In the genomic region with DNA sequence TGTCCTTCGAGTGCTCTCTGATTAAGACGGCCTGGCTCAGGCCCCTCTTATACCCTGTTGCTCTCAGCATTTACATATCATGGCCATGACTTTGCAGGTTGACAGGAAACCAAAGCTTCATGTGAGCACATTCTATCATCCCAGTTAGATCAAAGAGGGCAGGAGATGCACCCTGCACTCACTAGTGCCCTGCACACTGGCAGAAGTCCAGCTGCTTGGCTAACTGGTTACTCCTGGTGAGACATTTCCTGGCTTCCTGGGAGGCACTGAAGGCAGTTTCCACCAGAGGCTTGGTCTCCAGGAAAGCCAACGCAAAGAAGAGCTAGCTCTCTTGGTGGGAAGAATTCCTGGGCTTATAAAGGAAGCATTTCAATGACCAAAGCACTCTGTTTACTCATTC, we compare ENCODE assay signal across 2 cellular contexts.
TF ChIP-seq lines count a peak whose summit lies in the region.

No MANE protein-coding gene starts in this region.

TF ChIP-seq in GM23338, 12 proteins besides CTCF, POLR2A, EP300 and RAD21 (continues in another document):
- TF ChIP-seq, protein P1, sequence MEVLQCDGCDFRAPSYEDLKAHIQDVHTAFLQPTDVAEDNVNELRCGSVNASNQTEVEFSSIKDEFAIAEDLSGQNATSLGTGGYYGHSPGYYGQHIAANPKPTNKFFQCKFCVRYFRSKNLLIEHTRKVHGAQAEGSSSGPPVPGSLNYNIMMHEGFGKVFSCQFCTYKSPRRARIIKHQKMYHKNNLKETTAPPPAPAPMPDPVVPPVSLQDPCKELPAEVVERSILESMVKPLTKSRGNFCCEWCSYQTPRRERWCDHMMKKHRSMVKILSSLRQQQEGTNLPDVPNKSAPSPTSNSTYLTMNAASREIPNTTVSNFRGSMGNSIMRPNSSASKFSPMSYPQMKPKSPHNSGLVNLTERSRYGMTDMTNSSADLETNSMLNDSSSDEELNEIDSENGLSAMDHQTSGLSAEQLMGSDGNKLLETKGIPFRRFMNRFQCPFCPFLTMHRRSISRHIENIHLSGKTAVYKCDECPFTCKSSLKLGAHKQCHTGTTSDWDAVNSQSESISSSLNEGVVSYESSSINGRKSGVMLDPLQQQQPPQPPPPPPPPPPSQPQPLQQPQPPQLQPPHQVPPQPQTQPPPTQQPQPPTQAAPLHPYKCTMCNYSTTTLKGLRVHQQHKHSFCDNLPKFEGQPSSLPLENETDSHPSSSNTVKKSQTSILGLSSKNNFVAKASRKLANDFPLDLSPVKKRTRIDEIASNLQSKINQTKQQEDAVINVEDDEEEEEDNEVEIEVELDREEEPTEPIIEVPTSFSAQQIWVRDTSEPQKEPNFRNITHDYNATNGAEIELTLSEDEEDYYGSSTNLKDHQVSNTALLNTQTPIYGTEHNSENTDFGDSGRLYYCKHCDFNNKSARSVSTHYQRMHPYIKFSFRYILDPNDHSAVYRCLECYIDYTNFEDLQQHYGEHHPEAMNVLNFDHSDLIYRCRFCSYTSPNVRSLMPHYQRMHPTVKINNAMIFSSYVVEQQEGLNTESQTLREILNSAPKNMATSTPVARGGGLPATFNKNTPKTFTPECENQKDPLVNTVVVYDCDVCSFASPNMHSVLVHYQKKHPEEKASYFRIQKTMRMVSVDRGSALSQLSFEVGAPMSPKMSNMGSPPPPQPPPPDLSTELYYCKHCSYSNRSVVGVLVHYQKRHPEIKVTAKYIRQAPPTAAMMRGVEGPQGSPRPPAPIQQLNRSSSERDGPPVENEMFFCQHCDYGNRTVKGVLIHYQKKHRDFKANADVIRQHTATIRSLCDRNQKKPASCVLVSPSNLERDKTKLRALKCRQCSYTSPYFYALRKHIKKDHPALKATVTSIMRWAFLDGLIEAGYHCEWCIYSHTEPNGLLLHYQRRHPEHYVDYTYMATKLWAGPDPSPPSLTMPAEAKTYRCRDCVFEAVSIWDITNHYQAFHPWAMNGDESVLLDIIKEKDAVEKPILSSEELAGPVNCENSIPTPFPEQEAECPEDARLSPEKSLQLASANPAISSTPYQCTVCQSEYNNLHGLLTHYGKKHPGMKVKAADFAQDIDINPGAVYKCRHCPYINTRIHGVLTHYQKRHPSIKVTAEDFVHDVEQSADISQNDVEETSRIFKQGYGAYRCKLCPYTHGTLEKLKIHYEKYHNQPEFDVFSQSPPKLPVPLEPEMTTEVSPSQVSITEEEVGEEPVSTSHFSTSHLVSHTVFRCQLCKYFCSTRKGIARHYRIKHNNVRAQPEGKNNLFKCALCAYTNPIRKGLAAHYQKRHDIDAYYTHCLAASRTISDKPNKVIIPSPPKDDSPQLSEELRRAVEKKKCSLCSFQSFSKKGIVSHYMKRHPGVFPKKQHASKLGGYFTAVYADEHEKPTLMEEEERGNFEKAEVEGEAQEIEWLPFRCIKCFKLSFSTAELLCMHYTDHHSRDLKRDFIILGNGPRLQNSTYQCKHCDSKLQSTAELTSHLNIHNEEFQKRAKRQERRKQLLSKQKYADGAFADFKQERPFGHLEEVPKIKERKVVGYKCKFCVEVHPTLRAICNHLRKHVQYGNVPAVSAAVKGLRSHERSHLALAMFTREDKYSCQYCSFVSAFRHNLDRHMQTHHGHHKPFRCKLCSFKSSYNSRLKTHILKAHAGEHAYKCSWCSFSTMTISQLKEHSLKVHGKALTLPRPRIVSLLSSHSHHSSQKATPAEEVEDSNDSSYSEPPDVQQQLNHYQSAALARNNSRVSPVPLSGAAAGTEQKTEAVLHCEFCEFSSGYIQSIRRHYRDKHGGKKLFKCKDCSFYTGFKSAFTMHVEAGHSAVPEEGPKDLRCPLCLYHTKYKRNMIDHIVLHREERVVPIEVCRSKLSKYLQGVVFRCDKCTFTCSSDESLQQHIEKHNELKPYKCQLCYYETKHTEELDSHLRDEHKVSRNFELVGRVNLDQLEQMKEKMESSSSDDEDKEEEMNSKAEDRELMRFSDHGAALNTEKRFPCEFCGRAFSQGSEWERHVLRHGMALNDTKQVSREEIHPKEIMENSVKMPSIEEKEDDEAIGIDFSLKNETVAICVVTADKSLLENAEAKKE (CRISPR knock-in tag; IDR thresholded peaks at IDR 0.05) = no peak
- TF ChIP-seq, protein P2, sequence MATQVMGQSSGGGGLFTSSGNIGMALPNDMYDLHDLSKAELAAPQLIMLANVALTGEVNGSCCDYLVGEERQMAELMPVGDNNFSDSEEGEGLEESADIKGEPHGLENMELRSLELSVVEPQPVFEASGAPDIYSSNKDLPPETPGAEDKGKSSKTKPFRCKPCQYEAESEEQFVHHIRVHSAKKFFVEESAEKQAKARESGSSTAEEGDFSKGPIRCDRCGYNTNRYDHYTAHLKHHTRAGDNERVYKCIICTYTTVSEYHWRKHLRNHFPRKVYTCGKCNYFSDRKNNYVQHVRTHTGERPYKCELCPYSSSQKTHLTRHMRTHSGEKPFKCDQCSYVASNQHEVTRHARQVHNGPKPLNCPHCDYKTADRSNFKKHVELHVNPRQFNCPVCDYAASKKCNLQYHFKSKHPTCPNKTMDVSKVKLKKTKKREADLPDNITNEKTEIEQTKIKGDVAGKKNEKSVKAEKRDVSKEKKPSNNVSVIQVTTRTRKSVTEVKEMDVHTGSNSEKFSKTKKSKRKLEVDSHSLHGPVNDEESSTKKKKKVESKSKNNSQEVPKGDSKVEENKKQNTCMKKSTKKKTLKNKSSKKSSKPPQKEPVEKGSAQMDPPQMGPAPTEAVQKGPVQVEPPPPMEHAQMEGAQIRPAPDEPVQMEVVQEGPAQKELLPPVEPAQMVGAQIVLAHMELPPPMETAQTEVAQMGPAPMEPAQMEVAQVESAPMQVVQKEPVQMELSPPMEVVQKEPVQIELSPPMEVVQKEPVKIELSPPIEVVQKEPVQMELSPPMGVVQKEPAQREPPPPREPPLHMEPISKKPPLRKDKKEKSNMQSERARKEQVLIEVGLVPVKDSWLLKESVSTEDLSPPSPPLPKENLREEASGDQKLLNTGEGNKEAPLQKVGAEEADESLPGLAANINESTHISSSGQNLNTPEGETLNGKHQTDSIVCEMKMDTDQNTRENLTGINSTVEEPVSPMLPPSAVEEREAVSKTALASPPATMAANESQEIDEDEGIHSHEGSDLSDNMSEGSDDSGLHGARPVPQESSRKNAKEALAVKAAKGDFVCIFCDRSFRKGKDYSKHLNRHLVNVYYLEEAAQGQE (IDR thresholded peaks at IDR 0.05; ENCODE audit: unreplicated experiment) = no peak
- TF ChIP-seq, protein P3, sequence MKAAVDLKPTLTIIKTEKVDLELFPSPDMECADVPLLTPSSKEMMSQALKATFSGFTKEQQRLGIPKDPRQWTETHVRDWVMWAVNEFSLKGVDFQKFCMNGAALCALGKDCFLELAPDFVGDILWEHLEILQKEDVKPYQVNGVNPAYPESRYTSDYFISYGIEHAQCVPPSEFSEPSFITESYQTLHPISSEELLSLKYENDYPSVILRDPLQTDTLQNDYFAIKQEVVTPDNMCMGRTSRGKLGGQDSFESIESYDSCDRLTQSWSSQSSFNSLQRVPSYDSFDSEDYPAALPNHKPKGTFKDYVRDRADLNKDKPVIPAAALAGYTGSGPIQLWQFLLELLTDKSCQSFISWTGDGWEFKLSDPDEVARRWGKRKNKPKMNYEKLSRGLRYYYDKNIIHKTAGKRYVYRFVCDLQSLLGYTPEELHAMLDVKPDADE (IDR thresholded peaks at IDR 0.05) = no peak
- TF ChIP-seq EZH2phosphoT487 (IDR thresholded peaks at IDR 0.05; ENCODE audit: unreplicated experiment) (no peak), ZNF114 (CRISPR knock-in tag; IDR thresholded peaks at IDR 0.05) (no peak), JUNB (IDR thresholded peaks at IDR 0.05; ENCODE audit: unreplicated experiment) (no peak), STAT1 (IDR thresholded peaks at IDR 0.05; ENCODE audit: unreplicated experiment) (no peak), EZH2 (IDR thresholded peaks at IDR 0.05; ENCODE audit: low read depth, unreplicated experiment) (no peak), POLR2AphosphoS5 (IDR thresholded peaks at IDR 0.05; ENCODE audit: low read depth) (no peak), NANOG (IDR thresholded peaks at IDR 0.05; ENCODE audit: borderline replicate concordance) (no peak)

TF ChIP-seq in GM12891, 5 proteins besides CTCF, POLR2A, EP300 and RAD21 (continued from another document):
- TF ChIP-seq PAX5 (IDR thresholded peaks at IDR 0.05; ENCODE audit: insufficient read depth, low read length, severe bottlenecking) (no peak), POU2F2 (IDR thresholded peaks at IDR 0.05; ENCODE audit: low read depth, low read length) (no peak), TAF1 (IDR thresholded peaks at IDR 0.05; ENCODE audit: low read depth, low read length) (no peak), SPI1 (IDR thresholded peaks at IDR 0.05; ENCODE audit: low read depth, low read length) (no peak)
